In the genomic region with DNA sequence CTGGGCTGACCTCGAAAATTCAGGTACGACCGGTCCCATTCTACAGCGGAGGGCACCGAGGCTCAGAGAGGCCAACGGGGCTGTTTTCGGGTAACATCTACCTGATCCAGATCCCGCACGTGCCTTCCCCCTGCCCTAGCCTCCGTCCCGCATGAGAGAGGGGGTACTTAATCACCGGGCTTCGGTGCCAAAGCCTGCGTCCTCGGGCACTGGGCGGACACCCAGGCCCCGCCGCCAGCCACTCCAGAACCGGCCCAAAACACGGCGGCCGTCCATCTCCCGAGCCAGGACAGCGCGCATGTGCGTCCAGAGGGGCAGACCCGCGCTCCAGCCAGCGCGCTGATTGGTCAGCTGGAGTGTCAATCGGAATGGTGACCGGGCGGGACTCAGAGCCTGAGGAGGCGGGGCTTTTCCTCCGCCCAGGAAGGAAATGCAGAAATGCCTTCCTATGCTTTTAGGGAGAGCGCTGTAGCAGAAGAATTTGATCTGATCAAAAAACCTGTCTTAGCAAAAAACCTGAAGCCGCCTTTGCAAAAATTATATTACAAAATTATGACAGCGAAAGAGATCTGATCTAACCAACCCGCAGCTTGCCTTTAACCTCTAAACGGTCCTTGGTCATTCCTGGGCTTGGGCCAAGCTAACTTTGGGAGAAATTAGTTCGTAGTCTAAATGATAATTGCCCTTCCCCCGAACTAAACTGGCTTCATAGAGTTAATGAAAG, we compare ENCODE assay signal across 8 cellular contexts. TPM values are rescaled to one million over a fixed set of nuclear protein-coding genes. Genes with fewer than 3 reads are reported as not detected.
A peak's percentile ranks its signal among the peaks of the same experiment; 100 is the strongest.
DNase-seq lines count a peak whose midpoint lies in the region; ATAC-seq and TF ChIP-seq lines count a peak whose summit lies in the region.

A gene with protein sequence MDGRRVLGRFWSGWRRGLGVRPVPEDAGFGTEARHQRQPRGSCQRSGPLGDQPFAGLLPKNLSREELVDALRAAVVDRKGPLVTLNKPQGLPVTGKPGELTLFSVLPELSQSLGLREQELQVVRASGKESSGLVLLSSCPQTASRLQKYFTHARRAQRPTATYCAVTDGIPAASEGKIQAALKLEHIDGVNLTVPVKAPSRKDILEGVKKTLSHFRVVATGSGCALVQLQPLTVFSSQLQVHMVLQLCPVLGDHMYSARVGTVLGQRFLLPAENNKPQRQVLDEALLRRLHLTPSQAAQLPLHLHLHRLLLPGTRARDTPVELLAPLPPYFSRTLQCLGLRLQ (minus strand): TSS at position 294 of the 724 bp plus-strand sequence. CDS start 18 bp downstream, at position 276.

- peak within 1 kb of the TSS; percentile 98 for H3K4me3 Mint-ChIP-seq in T-helper 1 cell treated with Interleukin-12 subunit alpha and Interleukin-12 subunit beta and Interleukin-4 antibody, amounts not matched to agents 30 μg/mL and 1 μg/mL, for 36 hours
- H3K4me3 Mint-ChIP-seq in progenitor cell of endocrine pancreas (ENCODE audit: low read depth) = peak within 1 kb of the TSS; percentile 98

- H3K9me3 Mint-ChIP-seq in T-helper 1 cell treated with Interleukin-12 subunit alpha and Interleukin-12 subunit beta and Interleukin-4 antibody, amounts not matched to agents 30 μg/mL and 1 μg/mL, for 36 hours = no peaks in the 10 kb centered on the region
- H3K9me3 Mint-ChIP-seq in progenitor cell of endocrine pancreas (ENCODE audit: low read depth) = no peaks in the 10 kb centered on the region

- peaks cover 12% of the 10 kb centered on the region for H3K4me1 Mint-ChIP-seq in T-helper 1 cell treated with Interleukin-12 subunit alpha and Interleukin-12 subunit beta and Interleukin-4 antibody, amounts not matched to agents 30 μg/mL and 1 μg/mL, for 36 hours (ENCODE audit: low read depth)
- peaks cover 8% of the 10 kb centered on the region for H3K4me1 Mint-ChIP-seq in progenitor cell of endocrine pancreas (ENCODE audit: low read depth)

- intact Hi-C loops in left cardiac atrium (cut with DNase I) = no loop called here

- H3K4me3 ChIP-seq in GM12875 (ENCODE audit: low read depth, low read length) = peak within 1 kb of the TSS; percentile 86

- H3K27ac Mint-ChIP-seq in T-helper 1 cell treated with Interleukin-12 subunit alpha and Interleukin-12 subunit beta and Interleukin-4 antibody, amounts not matched to agents 30 μg/mL and 1 μg/mL, for 36 hours = peak within 1 kb of the TSS; percentile 88
- peak within 1 kb of the TSS; percentile 94 for H3K27ac Mint-ChIP-seq in progenitor cell of endocrine pancreas

- peaks cover 14% of the 10 kb centered on the region for H3K36me3 Mint-ChIP-seq in T-helper 1 cell treated with Interleukin-12 subunit alpha and Interleukin-12 subunit beta and Interleukin-4 antibody, amounts not matched to agents 30 μg/mL and 1 μg/mL, for 36 hours (ENCODE audit: low read depth)
- peaks cover 8% of the 10 kb centered on the region for H3K36me3 Mint-ChIP-seq in progenitor cell of endocrine pancreas (ENCODE audit: insufficient read depth)

- H3K27me3 Mint-ChIP-seq in T-helper 1 cell treated with Interleukin-12 subunit alpha and Interleukin-12 subunit beta and Interleukin-4 antibody, amounts not matched to agents 30 μg/mL and 1 μg/mL, for 36 hours (ENCODE audit: low read depth) = no peaks in the 10 kb centered on the region
- H3K27me3 Mint-ChIP-seq in progenitor cell of endocrine pancreas = no peaks in the 10 kb centered on the region

- DNase-seq in NCI-H1436 (lab: John Stamatoyannopoulos, UW) (peak; percentile 76), amniotic stem cell (lab: John Stamatoyannopoulos, UW) (peak; percentile 78), left cardiac atrium (peak; percentile 98), progenitor cell of endocrine pancreas (ENCODE audit: low spot score, unreplicated experiment) (peak; percentile 99), ureter (ENCODE audit: low spot score) (peak; percentile 99)

- ATAC-seq in HG02763 (IDR thresholded peaks at IDR 0.05; ENCODE audit: unreplicated experiment) (peak; percentile 98), left cardiac atrium (peak; percentile 99)

- TF ChIP-seq CTCF in GM12875 (IDR thresholded peaks at IDR 0.05; ENCODE audit: borderline replicate concordance, insufficient read depth, low read depth, low read length) (no peak), progenitor cell of endocrine pancreas (IDR thresholded peaks at IDR 0.05; ENCODE audit: unreplicated experiment) (no peak)

RNA-seq across cellular contexts. Expression of the gene that starts here (rescaled TPM):
- total RNA-seq in left cardiac atrium (10 to 100 TPM; 26.2 to 36.3 TPM), progenitor cell of endocrine pancreas (55.0 and 60.3 TPM in 2 replicates), ureter (33.9 TPM)

Comparison
In these comparisons a context has a peak if more than half of its experiments do, and no peak if none do; other contexts are left out.
1. Peak in every context shown above with its lines: DNase-seq, ATAC-seq and H3K4me3 ChIP-seq.